In genomic region chr11:1398506-1399235, GRCh38 we compare ENCODE assay signal across 24 cellular contexts. TPM values are rescaled to one million over a fixed set of nuclear protein-coding genes. Genes with fewer than 3 reads are reported as not detected.
"Had no signal": no experiment of that assay in that cellular context is flagged by ENCODE, and none has a peak within 500 bp of the region (broad histone marks: within the 10 kb centered on the region; RNA-seq: fewer than 3 reads in every experiment).

No MANE protein-coding gene starts in this region.

- H3K9me3 ChIP-seq: adrenal gland, SJCRH30 had no signal

- H3K36me3 ChIP-seq: adrenal gland, SJCRH30 had no signal

- H3K4me1 ChIP-seq: adrenal gland, SJCRH30 had no signal

- H3K27me3 ChIP-seq: adrenal gland, SJCRH30 had no signal

- H3K9me3 Mint-ChIP-seq: activated CD8-positive, alpha-beta T cell treated with anti-CD3 and anti-CD28 coated beads for 36 hours; activated naive CD4-positive, alpha-beta T cell treated with anti-CD3 and anti-CD28 coated beads, Interleukin-2, amount 10 ng/mL, durations not matched to agents 7 days and 5 days; activated naive CD8-positive, alpha-beta T cell treated with anti-CD3 and anti-CD28 coated beads, Interleukin-2, amount 10 ng/mL, durations not matched to agents 7 days and 5 days; activated T-cell treated with anti-CD3 and anti-CD28 coated beads, Interleukin-2, amount 50 U/mL, for 72 hours; activated T-helper 2 cell treated with anti-CD3 and anti-CD28 coated beads, Interferon-gamma antibody, Interleukin-2, Interleukin-4, amounts not matched to agents 10 μg/mL and 5 μg/mL and 100 μg/mL, durations not matched to agents 14 hours and 24 hours and 36 hours; T-helper 1 cell treated with Interleukin-12 subunit alpha and Interleukin-12 subunit beta and Interleukin-4 antibody, amounts not matched to agents 30 μg/mL and 1 μg/mL, for 36 hours had no signal

- H3K4me1 Mint-ChIP-seq: activated naive CD4-positive, alpha-beta T cell treated with anti-CD3 and anti-CD28 coated beads, Interleukin-2, amount 10 ng/mL, durations not matched to agents 7 days and 5 days; activated naive CD8-positive, alpha-beta T cell treated with anti-CD3 and anti-CD28 coated beads, Interleukin-2, amount 10 ng/mL, durations not matched to agents 7 days and 5 days had no signal

- DNase-seq: activated CD4-positive, alpha-beta T cell treated with anti-CD3 and anti-CD28 coated beads for 4 hours; activated CD8-positive, alpha-beta memory T cell treated with anti-CD3 and anti-CD28 coated beads, Interleukin-2, amount 50 U/mL, for 4 hours; activated CD8-positive, alpha-beta T cell treated with anti-CD3 and anti-CD28 coated beads for 36 hours; activated gamma-delta T cell treated with Interleukin-2 at 50 U/mL for 16 hours; activated naive CD4-positive, alpha-beta T cell treated with anti-CD3 and anti-CD28 coated beads, Interleukin-2, amount 10 ng/mL, durations not matched to agents 7 days and 5 days; activated naive CD8-positive, alpha-beta T cell treated with anti-CD3 and anti-CD28 coated beads, Interleukin-2, amount 10 ng/mL, durations not matched to agents 7 days and 5 days; activated T-cell treated with anti-CD3 and anti-CD28 coated beads, Interleukin-2, amount 50 U/mL, for 72 hours; NCI-H1092; NCI-H1417; NCI-H1930; NCI-H2171 treated with DMSO at 0.1 percent for 48 hours; NCI-H345; NCI-H510A; NCI-H526 treated with DMSO at 0.1 percent for 48 hours; NCI-H82; SJCRH30 had no signal

- H3K27me3 Mint-ChIP-seq: activated CD8-positive, alpha-beta T cell treated with anti-CD3 and anti-CD28 coated beads for 36 hours; activated naive CD8-positive, alpha-beta T cell treated with anti-CD3 and anti-CD28 coated beads, Interleukin-2, amount 10 ng/mL, durations not matched to agents 7 days and 5 days had no signal

- H3K4me3 ChIP-seq: adrenal gland, SJCRH30 had no signal

- ATAC-seq: activated CD4-positive, CD25-positive, alpha-beta regulatory T cell treated with anti-CD3 and anti-CD28 coated beads, Interleukin-2, amount 50 U/mL, for 24 hours; activated CD8-positive, alpha-beta T cell treated with anti-CD3 and anti-CD28 coated beads for 36 hours; activated T-cell treated with anti-CD3 and anti-CD28 coated beads, Interleukin-2, amount 50 U/mL, for 72 hours had no signal

- H3K36me3 Mint-ChIP-seq: activated naive CD4-positive, alpha-beta T cell treated with anti-CD3 and anti-CD28 coated beads, Interleukin-2, amount 10 ng/mL, durations not matched to agents 7 days and 5 days; activated naive CD8-positive, alpha-beta T cell treated with anti-CD3 and anti-CD28 coated beads, Interleukin-2, amount 10 ng/mL, durations not matched to agents 7 days and 5 days had no signal

- H3K27ac ChIP-seq: adrenal gland, KMS-11, SJCRH30 had no signal

- H3K4me3 Mint-ChIP-seq: activated CD8-positive, alpha-beta T cell treated with anti-CD3 and anti-CD28 coated beads for 36 hours; activated naive CD4-positive, alpha-beta T cell treated with anti-CD3 and anti-CD28 coated beads, Interleukin-2, amount 10 ng/mL, durations not matched to agents 7 days and 5 days; activated naive CD8-positive, alpha-beta T cell treated with anti-CD3 and anti-CD28 coated beads, Interleukin-2, amount 10 ng/mL, durations not matched to agents 7 days and 5 days; activated T-cell treated with anti-CD3 and anti-CD28 coated beads, Interleukin-2, amount 50 U/mL, for 72 hours; T-helper 1 cell treated with Interleukin-12 subunit alpha and Interleukin-12 subunit beta and Interleukin-4 antibody, amounts not matched to agents 30 μg/mL and 1 μg/mL, for 36 hours had no signal

- H3K27ac Mint-ChIP-seq: activated CD8-positive, alpha-beta T cell treated with anti-CD3 and anti-CD28 coated beads for 36 hours; activated naive CD4-positive, alpha-beta T cell treated with anti-CD3 and anti-CD28 coated beads, Interleukin-2, amount 10 ng/mL, durations not matched to agents 7 days and 5 days; activated naive CD8-positive, alpha-beta T cell treated with anti-CD3 and anti-CD28 coated beads, Interleukin-2, amount 10 ng/mL, durations not matched to agents 7 days and 5 days; activated T-cell treated with anti-CD3 and anti-CD28 coated beads, Interleukin-2, amount 50 U/mL, for 72 hours; activated T-helper 2 cell treated with anti-CD3 and anti-CD28 coated beads, Interferon-gamma antibody, Interleukin-2, Interleukin-4, amounts not matched to agents 10 μg/mL and 5 μg/mL and 100 μg/mL, durations not matched to agents 14 hours and 24 hours and 36 hours; T-helper 1 cell treated with Interleukin-12 subunit alpha and Interleukin-12 subunit beta and Interleukin-4 antibody, amounts not matched to agents 30 μg/mL and 1 μg/mL, for 36 hours had no signal

RNA-seq across cellular contexts. Expression of gene BRSK2, which starts 8.9 kb away (rescaled TPM):
- total RNA-seq: bronchial epithelial cell, OCI-LY7, RPMI7951, SJCRH30 had no signal
